9 cellular contexts compared by ENCODE assay signal in the genomic region with DNA sequence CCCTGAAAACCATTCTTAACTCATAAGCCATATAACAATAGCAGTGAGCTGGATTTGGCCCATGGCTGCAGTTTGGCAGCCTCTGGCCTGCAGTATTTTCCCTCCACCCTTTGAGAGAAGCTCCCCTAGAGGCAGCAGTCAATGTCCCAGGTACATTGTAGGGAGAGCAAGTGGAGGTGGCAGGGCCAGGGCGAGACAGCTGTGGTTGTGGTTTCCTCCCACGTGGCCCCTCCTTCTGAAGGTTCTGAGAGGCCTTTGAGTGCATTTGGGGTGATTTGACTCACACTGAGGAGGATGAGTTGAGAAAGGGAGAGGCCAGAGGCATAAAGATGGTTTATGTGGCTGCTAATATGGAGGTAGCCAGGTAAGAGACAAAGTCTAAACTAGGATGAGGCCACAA. TPM values are rescaled to one million over a fixed set of nuclear protein-coding genes. Genes with fewer than 3 reads are reported as not detected.
DNase-seq lines count a peak whose midpoint lies in the region; ATAC-seq, FAIRE-seq and TF ChIP-seq lines count a peak whose summit lies in the region.
"Had no signal": no experiment of that assay in that cellular context is flagged by ENCODE, and none has a peak within 500 bp of the region (broad histone marks: within the 10 kb centered on the region; RNA-seq: fewer than 3 reads in every experiment).

No MANE protein-coding gene starts in this region.

- no peak overlapping the region for H3K27ac Mint-ChIP-seq in natural killer cell treated with Interleukin-12 subunit alpha and Interleukin-12 subunit beta and Interleukin-15 and Interleukin-18, amount 100 ng/mL, for 72 hours

- H3K4me1 ChIP-seq in left ventricle myocardium inferior, result no peaks in the 10 kb centered on the region

- peaks cover 12% of the 10 kb centered on the region for H3K27me3 ChIP-seq in left ventricle myocardium inferior (ENCODE audit: low read depth)

- TF ChIP-seq CTCF in left ventricle myocardium inferior (IDR thresholded peaks at IDR 0.05; ENCODE audit: borderline replicate concordance), result no peak

- H3K9me3 ChIP-seq in left ventricle myocardium inferior (replicated peaks), result peaks cover 14% of the 10 kb centered on the region

- FAIRE-seq in GM12892 (lab: Jason Lieb, UNC), result peak; percentile 88

- TF ChIP-seq POLR2A in GM12892 (IDR thresholded peaks at IDR 0.05; ENCODE audit: low read depth, low read length), result no peak

- peak; percentile 39 for DNase-seq in GM12892 (ENCODE audit: insufficient read length)
- peak; percentile 2 for DNase-seq in T-helper 9 cell
- DNase-seq in natural killer cell treated with Interleukin-12 subunit alpha and Interleukin-12 subunit beta and Interleukin-15 and Interleukin-18, amount 100 ng/mL, for 72 hours (ENCODE audit: low spot score), result no peak
- DNase-seq in NCI-H524 (lab: John Stamatoyannopoulos, UW), result no peak
- DNase-seq in left ventricle myocardium superior, result no peak
- no peak for DNase-seq in left ventricle myocardium inferior
- DNase-seq in foreskin melanocyte, result no peak

- ATAC-seq in HG02610 (IDR thresholded peaks at IDR 0.05; ENCODE audit: unreplicated experiment), result peak; percentile 100
- peak; percentile 56 to 79 for ATAC-seq in natural killer cell treated with Interleukin-12 subunit alpha and Interleukin-12 subunit beta and Interleukin-15 and Interleukin-18, amount 100 ng/mL, for 72 hours
- ATAC-seq in left ventricle myocardium superior, result no peak

- H3K27me3 Mint-ChIP-seq in natural killer cell treated with Interleukin-12 subunit alpha and Interleukin-12 subunit beta and Interleukin-15 and Interleukin-18, amount 100 ng/mL, for 72 hours, result peaks cover 35 to 64% of the 10 kb centered on the region in 2 donors

- no peaks in the 10 kb centered on the region for H3K36me3 Mint-ChIP-seq in natural killer cell treated with Interleukin-12 subunit alpha and Interleukin-12 subunit beta and Interleukin-15 and Interleukin-18, amount 100 ng/mL, for 72 hours

- H3K4me3 Mint-ChIP-seq in natural killer cell treated with Interleukin-12 subunit alpha and Interleukin-12 subunit beta and Interleukin-15 and Interleukin-18, amount 100 ng/mL, for 72 hours, result no peak overlapping the region

- no peak overlapping the region for H3K27ac ChIP-seq in left ventricle myocardium inferior (replicated peaks)
- H3K27ac ChIP-seq: SK-N-MC had no signal

- no peaks in the 10 kb centered on the region for H3K36me3 ChIP-seq in left ventricle myocardium inferior

- H3K9me3 Mint-ChIP-seq in natural killer cell treated with Interleukin-12 subunit alpha and Interleukin-12 subunit beta and Interleukin-15 and Interleukin-18, amount 100 ng/mL, for 72 hours, result no peaks in the 10 kb centered on the region

- H3K4me3 ChIP-seq in left ventricle myocardium inferior, result no peak overlapping the region
- H3K4me3 ChIP-seq: SK-N-MC had no signal

- intact Hi-C loops in left ventricle myocardium superior (cut with micrococcal nuclease) (no loop called here), left ventricle myocardium inferior (cut with micrococcal nuclease) (no loop called here)

- no peaks in the 10 kb centered on the region for H3K4me1 Mint-ChIP-seq in natural killer cell treated with Interleukin-12 subunit alpha and Interleukin-12 subunit beta and Interleukin-15 and Interleukin-18, amount 100 ng/mL, for 72 hours (ENCODE audit: low read depth in 2 of 2)

RNA-seq across cellular contexts. Expression of gene LDAH, which starts 45.5 kb away (rescaled TPM):
- 24.0 TPM for polyA plus RNA-seq in GM12892 (2012; ENCODE audit: missing spikeins)
- 10 to 100 TPM; 31.0 to 37.1 TPM for total RNA-seq in natural killer cell treated with Interleukin-12 subunit alpha and Interleukin-12 subunit beta and Interleukin-15 and Interleukin-18, amount 100 ng/mL, for 72 hours
- total RNA-seq in left ventricle myocardium superior, result 5.4 TPM
- 8.5 TPM for total RNA-seq in left ventricle myocardium inferior

Comparison
In these comparisons a context has a peak if more than half of its experiments do, and no peak if none do; other contexts are left out.
1. DNase-seq: peak in GM12892 (single experiment) and T-helper 9 cell (single experiment); none in natural killer cell treated with Interleukin-12 subunit alpha and Interleukin-12 subunit beta and Interleukin-15 and Interleukin-18, amount 100 ng/mL, for 72 hours (single experiment), NCI-H524 (0 of 2), left ventricle myocardium superior (single experiment), left ventricle myocardium inferior (single experiment) and foreskin melanocyte (single experiment).